In genomic region chr7:141593134-141593533, GRCh38 we compare ENCODE assay signal across 11 cellular contexts. TPM values are rescaled to one million over a fixed set of nuclear protein-coding genes. Genes with fewer than 3 reads are reported as not detected.
DNase-seq lines count a peak whose midpoint lies in the region; ATAC-seq and TF ChIP-seq lines count a peak whose summit lies in the region.
"Had no signal": no experiment of that assay in that cellular context is flagged by ENCODE, and none has a peak within 500 bp of the region (broad histone marks: within the 10 kb centered on the region; RNA-seq: fewer than 3 reads in every experiment).

No MANE protein-coding gene starts in this region.

- no peak overlapping the region for H3K4me3 Mint-ChIP-seq in activated T-cell treated with anti-CD3 and anti-CD28 coated beads, Interleukin-2, amount 50 U/mL, for 72 hours
- H3K4me3 Mint-ChIP-seq in stimulated activated naive CD8-positive, alpha-beta T cell treated with anti-CD3 and anti-CD28 coated beads, Interleukin-15, amount 100 ng/mL, for 72 hours, result no peak overlapping the region
- H3K4me3 Mint-ChIP-seq: dendritic cell treated with granulocyte-macrophage colony-stimulating factor and Interleukin-4, amounts not matched to agents 40 ng/mL and 50 ng/mL, for 4 days had no signal

- no peak for TF ChIP-seq CTCF in epithelial cell of esophagus (IDR thresholded peaks at IDR 0.05; ENCODE audit: insufficient read depth, low read depth, low read length, missing control alignments)

- H3K36me3 Mint-ChIP-seq in activated T-cell treated with anti-CD3 and anti-CD28 coated beads, Interleukin-2, amount 50 U/mL, for 72 hours (ENCODE audit: insufficient read depth in 2 of 2), result peaks cover 6 to 24% of the 10 kb centered on the region in 2 donors

- ATAC-seq in activated T-cell treated with anti-CD3 and anti-CD28 coated beads, Interleukin-2, amount 50 U/mL, for 72 hours (replicated peaks in 1 of 2), result no peak
- ATAC-seq in stimulated activated naive CD8-positive, alpha-beta T cell treated with anti-CD3 and anti-CD28 coated beads, Interleukin-15, amount 100 ng/mL, for 72 hours, result peak; percentile 50
- ATAC-seq in HG03342 (IDR thresholded peaks at IDR 0.05; ENCODE audit: unreplicated experiment), result no peak
- no peak for ATAC-seq in HG03039 (IDR thresholded peaks at IDR 0.05; ENCODE audit: unreplicated experiment)

- peak overlapping the region; percentile 11 for H3K27ac Mint-ChIP-seq in activated T-cell treated with anti-CD3 and anti-CD28 coated beads, Interleukin-2, amount 50 U/mL, for 72 hours
- H3K27ac Mint-ChIP-seq in stimulated activated naive CD8-positive, alpha-beta T cell treated with anti-CD3 and anti-CD28 coated beads, Interleukin-15, amount 100 ng/mL, for 72 hours, result no peak overlapping the region
- H3K27ac Mint-ChIP-seq: dendritic cell treated with granulocyte-macrophage colony-stimulating factor and Interleukin-4, amounts not matched to agents 40 ng/mL and 50 ng/mL, for 4 days had no signal

- H3K4me3 ChIP-seq in epithelial cell of esophagus (ENCODE audit: low read length), result no peak overlapping the region
- H3K4me3 ChIP-seq: BLaER1 had no signal

- DNase-seq in activated T-cell treated with anti-CD3 and anti-CD28 coated beads, Interleukin-2, amount 50 U/mL, for 72 hours, result no peak
- no peak for DNase-seq in activated T-cell treated with anti-CD3 and anti-CD28 coated beads, Interleukin-2, amount 50 U/mL, for 1 hour
- peak; percentile 35 to 74 for DNase-seq in NCI-H524 (lab: John Stamatoyannopoulos, UW)
- DNase-seq in epithelial cell of esophagus (ENCODE audit: low read depth), result peak; percentile 8
- DNase-seq in stimulated activated naive CD8-positive, alpha-beta T cell treated with anti-CD3 and anti-CD28 coated beads, Interleukin-15, amount 100 ng/mL, for 72 hours, result no peak
- DNase-seq in OCI-M2 (lab: John Stamatoyannopoulos, UW; ENCODE audit: unreplicated experiment), result no peak
- DNase-seq: activated CD4-positive, alpha-beta T cell treated with anti-CD3 and anti-CD28 coated beads, Interleukin-2, amount 50 U/mL, for 4 hours had no signal

- no peaks in the 10 kb centered on the region for H3K9me3 Mint-ChIP-seq in activated T-cell treated with anti-CD3 and anti-CD28 coated beads, Interleukin-2, amount 50 U/mL, for 72 hours
- H3K9me3 Mint-ChIP-seq in stimulated activated naive CD8-positive, alpha-beta T cell treated with anti-CD3 and anti-CD28 coated beads, Interleukin-15, amount 100 ng/mL, for 72 hours, result peaks cover 4% of the 10 kb centered on the region in 2 donors
- H3K9me3 Mint-ChIP-seq: dendritic cell treated with granulocyte-macrophage colony-stimulating factor and Interleukin-4, amounts not matched to agents 40 ng/mL and 50 ng/mL, for 4 days had no signal

- H3K4me1 Mint-ChIP-seq in activated T-cell treated with anti-CD3 and anti-CD28 coated beads, Interleukin-2, amount 50 U/mL, for 72 hours (ENCODE audit: low read depth), result peaks cover 31% of the 10 kb centered on the region
- H3K4me1 Mint-ChIP-seq in stimulated activated naive CD8-positive, alpha-beta T cell treated with anti-CD3 and anti-CD28 coated beads, Interleukin-15, amount 100 ng/mL, for 72 hours, result peaks cover 51% of the 10 kb centered on the region

- H3K27me3 Mint-ChIP-seq in activated T-cell treated with anti-CD3 and anti-CD28 coated beads, Interleukin-2, amount 50 U/mL, for 72 hours (ENCODE audit: low read depth), result no peaks in the 10 kb centered on the region
- H3K27me3 Mint-ChIP-seq in stimulated activated naive CD8-positive, alpha-beta T cell treated with anti-CD3 and anti-CD28 coated beads, Interleukin-15, amount 100 ng/mL, for 72 hours, result no peaks in the 10 kb centered on the region
- H3K27me3 Mint-ChIP-seq: dendritic cell treated with granulocyte-macrophage colony-stimulating factor and Interleukin-4, amounts not matched to agents 40 ng/mL and 50 ng/mL, for 4 days had no signal

RNA-seq across cellular contexts. Expression of gene AGK, which starts 41.9 kb away (rescaled TPM):
- 10 to 100 TPM; 34.8 to 48.5 TPM for total RNA-seq in activated T-cell treated with anti-CD3 and anti-CD28 coated beads, Interleukin-2, amount 50 U/mL, for 72 hours

Comparison
In these comparisons a context has a peak if more than half of its experiments do, and no peak if none do; other contexts are left out.
1. DNase-seq: peak in NCI-H524 (2 of 2) and epithelial cell of esophagus (single experiment); none in activated T-cell treated with anti-CD3 and anti-CD28 coated beads, Interleukin-2, amount 50 U/mL, for 72 hours (0 of 2), activated T-cell treated with anti-CD3 and anti-CD28 coated beads, Interleukin-2, amount 50 U/mL, for 1 hour (single experiment), stimulated activated naive CD8-positive, alpha-beta T cell treated with anti-CD3 and anti-CD28 coated beads, Interleukin-15, amount 100 ng/mL, for 72 hours (0 of 2) and OCI-M2 (single experiment).